8 cellular contexts compared by ENCODE assay signal in genomic region chr9:134324359-134325095, GRCh38. TPM values are rescaled to one million over a fixed set of nuclear protein-coding genes. Genes with fewer than 3 reads are reported as not detected.
A peak's percentile ranks its signal among the peaks of the same experiment; 100 is the strongest.
DNase-seq lines count a peak whose midpoint lies in the region; ATAC-seq and TF ChIP-seq lines count a peak whose summit lies in the region.

No MANE protein-coding gene starts in this region.

- POLR2A ChIA-PET in naive thymus-derived CD4-positive, alpha-beta T cell (lab: Charles Lee): interaction anchor here (1.3 kb wide), 1 partner anchor 160 kb away, joined by 8 read pairs; the partner anchor contains the start of gene RNU6ATAC

- H3K4me3 ChIP-seq in AG10803 (ENCODE audit: low read length): peak overlapping the region; percentile 83
- peak overlapping the region; percentile 97 for H3K4me3 ChIP-seq in coronary artery
- no peak overlapping the region for H3K4me3 ChIP-seq in naive thymus-derived CD4-positive, alpha-beta T cell (ENCODE audit: low read length)

- H3K36me3 Mint-ChIP-seq in naive thymus-derived CD4-positive, alpha-beta T cell: no peaks in the 10 kb centered on the region

- peak; percentile 50 for DNase-seq in AG10803 (ENCODE audit: low read depth)
- peak; percentile 50 for DNase-seq in NCI-H460 (ENCODE audit: extremely low read depth, low read depth)
- DNase-seq in coronary artery (ENCODE audit: low spot score): no peak
- peak in 1 of 9 donors; percentile 12 for DNase-seq in naive thymus-derived CD4-positive, alpha-beta T cell
- no peak for DNase-seq in medulla oblongata (ENCODE audit: extremely low spot score)
- DNase-seq in NCI-H1436 (lab: John Stamatoyannopoulos, UW): no peak

- H3K9me3 ChIP-seq in naive thymus-derived CD4-positive, alpha-beta T cell (ENCODE audit: control insufficient read depth in 2 of 3, low read length in 3 of 3): no peaks in the 10 kb centered on the region

- CTCF ChIA-PET in naive thymus-derived CD4-positive, alpha-beta T cell (lab: Charles Lee): interaction anchor here (0.6 kb wide), 1 partner anchor 12 kb away, joined by 3 read pairs; no protein-coding TSS in a partner anchor

- no peaks in the 10 kb centered on the region for H3K9me3 Mint-ChIP-seq in naive thymus-derived CD4-positive, alpha-beta T cell

- peaks cover 4 to 10% of the 10 kb centered on the region in 2 donors for H3K4me1 ChIP-seq in naive thymus-derived CD4-positive, alpha-beta T cell (ENCODE audit: control insufficient read depth in 2 of 2, insufficient read depth in 2 of 2, low read length in 2 of 2)

- peak overlapping the region in 8 of 9 donors; percentile 2 to 79 (median 64) for H3K27ac Mint-ChIP-seq in naive thymus-derived CD4-positive, alpha-beta T cell

- no peaks in the 10 kb centered on the region for H3K36me3 ChIP-seq in naive thymus-derived CD4-positive, alpha-beta T cell (ENCODE audit: control insufficient read depth in 2 of 3, insufficient read depth in 3 of 3, low read length in 3 of 3)

- peak overlapping the region; percentile 62 to 86 (median 78) for H3K4me3 Mint-ChIP-seq in naive thymus-derived CD4-positive, alpha-beta T cell

- no peaks in the 10 kb centered on the region for H3K27me3 ChIP-seq in naive thymus-derived CD4-positive, alpha-beta T cell (ENCODE audit: control insufficient read depth in 2 of 2, insufficient read depth in 2 of 2, low read length in 2 of 2)

- peaks cover 0 to 46% (median 0%) of the 10 kb centered on the region in 5 donors for H3K27me3 Mint-ChIP-seq in naive thymus-derived CD4-positive, alpha-beta T cell

- no peak for ATAC-seq in naive thymus-derived CD4-positive, alpha-beta T cell
- no peak for ATAC-seq in GM18861 (IDR thresholded peaks at IDR 0.05; ENCODE audit: unreplicated experiment)
- ATAC-seq in HG03442 (IDR thresholded peaks at IDR 0.05; ENCODE audit: unreplicated experiment): no peak

- H3K4me1 Mint-ChIP-seq in naive thymus-derived CD4-positive, alpha-beta T cell: peaks cover 0 to 12% (median 10%) of the 10 kb centered on the region in 7 donors

- peak overlapping the region; percentile 99 to 100 for H3K27ac ChIP-seq in coronary artery
- H3K27ac ChIP-seq in naive thymus-derived CD4-positive, alpha-beta T cell (ENCODE audit: low read depth, low read length): no peak overlapping the region

- no peak for TF ChIP-seq CTCF in AG10803 (conservative IDR thresholded peaks at IDR 0.05; ENCODE audit: low read length)
- TF ChIP-seq CTCF in coronary artery (IDR thresholded peaks at IDR 0.05): no peak

- intact Hi-C loops in naive thymus-derived CD4-positive, alpha-beta T cell (cut with micrococcal nuclease): loop anchor here in 1 of 2 donors (1.0 to 5.0 kb wide), 6 partner anchors 68 to 160 kb away; partner anchors contain the start of gene RNU6ATAC

RNA-seq across cellular contexts. Expression of gene RXRA, which starts 1.7 kb away (rescaled TPM):
- 29.3 and 30.5 TPM in 2 replicates for total RNA-seq in NCI-H460 (2014; rRNA removed; shearing (Covaris generic))
- 15.3 and 19.8 TPM in 2 replicates for polyA plus RNA-seq in NCI-H460 (2014; cell fraction: nucleus; rRNA removed)
- total RNA-seq in naive thymus-derived CD4-positive, alpha-beta T cell: 10 to 100 TPM in 2 of 5 experiments, 1 to 10 TPM in 3; 5.9 to 59.5 (median 8.6) TPM
- polyA plus RNA-seq in naive thymus-derived CD4-positive, alpha-beta T cell: under 1 TPM; 0.31 TPM

Comparison
In these comparisons a context has a peak if more than half of its experiments do, and no peak if none do; other contexts are left out.
1. DNase-seq: peak in AG10803 (single experiment) and NCI-H460 (single experiment); none in coronary artery (single experiment), medulla oblongata (single experiment) and NCI-H1436 (single experiment).